Comparison of ENCODE assay signal across 27 cellular contexts in the genomic region with DNA sequence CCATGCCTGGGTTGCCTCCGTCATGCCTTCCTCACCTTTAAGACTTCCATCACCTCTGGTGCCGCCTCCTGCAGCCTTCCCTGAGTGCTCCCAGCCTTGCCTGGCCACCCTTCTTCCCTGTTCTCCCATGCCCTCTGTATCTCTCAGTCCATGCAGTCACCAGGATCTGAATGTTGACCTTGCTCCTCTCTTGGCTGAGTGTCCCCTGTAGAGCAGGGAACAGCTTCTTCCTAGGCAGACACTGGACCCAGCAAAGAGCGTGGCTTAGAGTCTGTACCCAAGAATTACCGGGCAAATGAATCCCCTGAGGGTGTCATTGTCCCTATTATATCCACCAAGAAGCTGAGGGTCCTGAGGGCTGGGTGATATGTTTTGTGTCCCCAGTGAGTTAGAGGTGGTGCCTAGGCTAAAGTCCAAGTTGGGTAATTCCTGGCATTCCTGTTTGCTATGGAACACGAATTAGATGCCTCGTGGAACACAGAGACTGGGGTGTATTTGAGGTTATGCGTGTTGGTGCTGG.
"Had no signal": no experiment of that assay in that cellular context is flagged by ENCODE, and none has a peak within 500 bp of the region (broad histone marks: within the 10 kb centered on the region; RNA-seq: fewer than 3 reads in every experiment).

No MANE protein-coding gene starts in this region.

- H3K27me3 ChIP-seq: breast epithelium, MG63 had no signal

- H3K9me3 ChIP-seq: breast epithelium, MG63 had no signal

- FAIRE-seq: TTC549 had no signal

- DNase-seq: activated B cell treated with CpG ODN at 0.5 μM for 24 hours; activated CD4-positive, alpha-beta memory T cell treated with anti-CD3 and anti-CD28 coated beads for 36 hours; activated CD4-positive, alpha-beta T cell treated with anti-CD3 and anti-CD28 coated beads, Interleukin-2, amount 10 ng/mL, durations not matched to agents 7 days and 5 days; activated CD8-positive, alpha-beta memory T cell treated with anti-CD3 and anti-CD28 coated beads, Interleukin-2, amount 50 U/mL, for 4 hours; activated gamma-delta T cell treated with Interleukin-2 at 50 U/mL for 16 hours; activated naive CD4-positive, alpha-beta T cell treated with anti-CD3 and anti-CD28 coated beads, Interleukin-2, amount 10 ng/mL, durations not matched to agents 7 days and 5 days; activated naive CD8-positive, alpha-beta T cell treated with anti-CD3 and anti-CD28 coated beads for 36 hours; activated T-cell treated with anti-CD3 and anti-CD28 coated beads, Interleukin-2, amount 50 U/mL, for 72 hours; MG63; MV-4-11; NCI-H1092 treated with DMSO at 0.1 percent for 48 hours; NCI-H1417 treated with DMSO at 0.1 percent for 48 hours; NCI-H1694; NCI-H2029; NCI-H510A treated with DMSO at 0.1 percent for 48 hours; NCI-H69; NK-92 treated with Interleukin-12 subunit alpha and Interleukin-12 subunit beta, amount 100 ng/mL, for 24 hours; OCI-M1; RPMI8226; T-cell; T-helper 2 cell; T1000 had no signal

- H3K36me3 ChIP-seq: breast epithelium, MG63 had no signal

- ATAC-seq: activated T-cell treated with anti-CD3 and anti-CD28 coated beads, Interleukin-2, amount 50 U/mL, for 72 hours; Panc1; Right ventricle myocardium inferior; T-cell had no signal

- H3K4me1 ChIP-seq: breast epithelium had no signal

- H3K4me3 ChIP-seq: breast epithelium, MG63, SK-N-MC had no signal

- H3K27ac ChIP-seq: breast epithelium, SK-N-MC had no signal
